In the genomic region with DNA sequence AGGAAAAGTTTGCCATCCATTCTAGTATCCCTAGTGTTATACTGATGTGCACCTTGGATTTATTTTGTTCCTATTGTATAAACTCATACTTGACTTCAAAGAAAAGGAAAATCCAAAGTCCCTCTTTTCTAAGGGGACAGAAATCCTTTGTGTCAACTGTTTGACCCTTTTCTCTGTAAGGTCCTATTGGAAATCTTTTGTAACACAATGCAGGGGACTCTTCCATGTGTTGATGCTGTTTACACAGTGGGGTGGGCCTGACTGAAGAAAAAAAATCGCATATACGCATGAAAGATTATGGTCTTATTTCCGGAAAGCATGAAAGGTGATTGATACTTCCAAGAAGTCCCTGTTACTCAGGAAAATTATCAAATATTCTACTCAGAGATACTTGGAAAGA, we compare ENCODE assay signal across 16 cellular contexts. TPM values are rescaled to one million over a fixed set of nuclear protein-coding genes. Genes with fewer than 3 reads are reported as not detected.
DNase-seq lines count a peak whose midpoint lies in the region; FAIRE-seq and TF ChIP-seq lines count a peak whose summit lies in the region.
"Had no signal": no experiment of that assay in that cellular context is flagged by ENCODE, and none has a peak within 500 bp of the region (broad histone marks: within the 10 kb centered on the region; RNA-seq: fewer than 3 reads in every experiment).

No MANE protein-coding gene starts in this region.

- H3K27me3 ChIP-seq in HUES48 (ENCODE audit: control insufficient read depth, insufficient read depth, low read length) (no peaks in the 10 kb centered on the region), neural progenitor cell (no peaks in the 10 kb centered on the region), stomach (peaks cover 8 to 90% (median 49%) of the 10 kb centered on the region in 3 donors)

- intact Hi-C loops in activated CD4-positive, alpha-beta memory T cell treated with anti-CD3 and anti-CD28 coated beads for 36 hours (cut with micrococcal nuclease): loop anchor here (5.0 to 10.0 kb wide), 3 partner anchors 94 to 796 kb away; a partner anchor contains a TSS
- intact Hi-C loops in stomach (cut with DNase I; ENCODE audit: low total_unique reads): no loop called here

- H3F3A ChIP-seq in neural progenitor cell (ENCODE audit: low read depth): peaks cover 56% of the 10 kb centered on the region

- TF ChIP-seq POLR2A in stomach (IDR thresholded peaks at IDR 0.05): no peak

- H3K4me3 Mint-ChIP-seq in endothelial cell (ENCODE audit: unreplicated experiment) (peak overlapping the region; percentile 99), neural progenitor cell (peak overlapping the region; percentile 95)
- H3K4me3 Mint-ChIP-seq in activated CD4-positive, alpha-beta memory T cell treated with anti-CD3 and anti-CD28 coated beads for 36 hours: no peak overlapping the region
- H3K4me3 Mint-ChIP-seq in activated CD4-positive, alpha-beta T cell treated with anti-CD3 and anti-CD28 coated beads, Interleukin-2, amount 10 ng/mL, durations not matched to agents 7 days and 5 days: no peak overlapping the region
- H3K4me3 Mint-ChIP-seq: activated CD4-positive, alpha-beta memory T cell treated with anti-CD3 and anti-CD28 coated beads, Interleukin-2, amount 10 ng/mL, durations not matched to agents 7 days and 5 days; CD4-positive, CD25-positive, alpha-beta regulatory T cell had no signal

- H3K79me2 ChIP-seq in neural progenitor cell (ENCODE audit: low read depth): peaks cover 22% of the 10 kb centered on the region

- no peaks in the 10 kb centered on the region for H3K36me3 Mint-ChIP-seq in endothelial cell (ENCODE audit: low read depth, unreplicated experiment)
- peaks cover 8% of the 10 kb centered on the region for H3K36me3 Mint-ChIP-seq in neural progenitor cell
- no peaks in the 10 kb centered on the region for H3K36me3 Mint-ChIP-seq in activated CD4-positive, alpha-beta memory T cell treated with anti-CD3 and anti-CD28 coated beads for 36 hours
- peaks cover 2% of the 10 kb centered on the region for H3K36me3 Mint-ChIP-seq in activated CD4-positive, alpha-beta T cell treated with anti-CD3 and anti-CD28 coated beads, Interleukin-2, amount 10 ng/mL, durations not matched to agents 7 days and 5 days (ENCODE audit: low read depth)
- H3K36me3 Mint-ChIP-seq: CD4-positive, CD25-positive, alpha-beta regulatory T cell had no signal

- peak overlapping the region; percentile 77 for H2AFZ ChIP-seq in neural progenitor cell (replicated peaks)

- H3K9ac ChIP-seq in HUES48 (ENCODE audit: low read depth, low read length) (no peak overlapping the region), neural progenitor cell (no peak overlapping the region)

- no peaks in the 10 kb centered on the region for H4K20me1 ChIP-seq in neural progenitor cell (ENCODE audit: low read depth)

- peaks cover 23% of the 10 kb centered on the region for H3K4me1 Mint-ChIP-seq in endothelial cell (ENCODE audit: unreplicated experiment)
- peaks cover 42% of the 10 kb centered on the region for H3K4me1 Mint-ChIP-seq in neural progenitor cell
- peaks cover 34% of the 10 kb centered on the region for H3K4me1 Mint-ChIP-seq in activated CD4-positive, alpha-beta memory T cell treated with anti-CD3 and anti-CD28 coated beads for 36 hours (ENCODE audit: low read depth)
- peaks cover 35% of the 10 kb centered on the region for H3K4me1 Mint-ChIP-seq in activated CD4-positive, alpha-beta T cell treated with anti-CD3 and anti-CD28 coated beads, Interleukin-2, amount 10 ng/mL, durations not matched to agents 7 days and 5 days

- WGBS in stomach, 5 donors: 42 to 64% (median 57%) methylated on average over 3 of the region's 3 CpGs

- peak overlapping the region; percentile 82 for H3K4me2 ChIP-seq in neural progenitor cell

- H3K27ac Mint-ChIP-seq in endothelial cell (ENCODE audit: unreplicated experiment) (peak overlapping the region; percentile 74), neural progenitor cell (peak overlapping the region; percentile 98)
- H3K27ac Mint-ChIP-seq in activated CD4-positive, alpha-beta memory T cell treated with anti-CD3 and anti-CD28 coated beads for 36 hours: no peak overlapping the region
- no peak overlapping the region for H3K27ac Mint-ChIP-seq in activated CD4-positive, alpha-beta T cell treated with anti-CD3 and anti-CD28 coated beads, Interleukin-2, amount 10 ng/mL, durations not matched to agents 7 days and 5 days
- H3K27ac Mint-ChIP-seq: activated CD4-positive, alpha-beta memory T cell treated with anti-CD3 and anti-CD28 coated beads, Interleukin-2, amount 10 ng/mL, durations not matched to agents 7 days and 5 days; CD4-positive, CD25-positive, alpha-beta regulatory T cell had no signal

- CTCF ChIA-PET in activated CD4-positive, alpha-beta memory T cell treated with anti-CD3 and anti-CD28 coated beads for 36 hours (lab: Charles Lee): no interaction called here
- CTCF ChIA-PET in activated CD4-positive, alpha-beta T cell treated with anti-CD3 and anti-CD28 coated beads, Interleukin-2, amount 10 ng/mL, durations not matched to agents 7 days and 5 days (lab: Charles Lee): no interaction called here

- no peak for TF ChIP-seq CTCF in endothelial cell (IDR thresholded peaks at IDR 0.05; ENCODE audit: unreplicated experiment)
- no peak for TF ChIP-seq CTCF in neural progenitor cell (IDR thresholded peaks at IDR 0.05)
- no peak for TF ChIP-seq CTCF in stomach (IDR thresholded peaks at IDR 0.05)

- DNase-seq in GM19239 (ENCODE audit: insufficient read length, low spot score): no peak
- DNase-seq in endothelial cell (ENCODE audit: low spot score): no peak
- DNase-seq in neural progenitor cell (ENCODE audit: low spot score): peak; percentile 38
- no peak for DNase-seq in activated CD4-positive, alpha-beta memory T cell treated with anti-CD3 and anti-CD28 coated beads for 36 hours
- DNase-seq in RKO (ENCODE audit: low spot score): no peak
- DNase-seq in stomach: no peak
- DNase-seq in activated CD4-positive, alpha-beta T cell treated with anti-CD3 and anti-CD28 coated beads, Interleukin-2, amount 10 ng/mL, durations not matched to agents 7 days and 5 days: no peak
- DNase-seq: activated CD4-positive, alpha-beta memory T cell treated with anti-CD3 and anti-CD28 coated beads, Interleukin-2, amount 10 ng/mL, durations not matched to agents 7 days and 5 days; activated effector memory CD4-positive, alpha-beta T cell treated with Interleukin-2 at 50 U/mL for 16 hours; CD4-positive, CD25-positive, alpha-beta regulatory T cell; NCI-H1092; NCI-H2171 treated with DMSO at 0.1 percent for 48 hours; stimulated activated CD4-positive, alpha-beta T cell treated with anti-CD3 and anti-CD28 coated beads, Interleukin-4, amount 100 ng/mL, for 1 hour; upper lobe of right lung had no signal

- H3K4me1 ChIP-seq in HUES48 (ENCODE audit: control insufficient read depth, insufficient read depth, low read length) (peaks cover 61% of the 10 kb centered on the region), neural progenitor cell (peaks cover 34% of the 10 kb centered on the region), stomach (peaks cover 28 to 47% (median 41%) of the 10 kb centered on the region in 4 donors)

- no peaks in the 10 kb centered on the region for H3K9me3 ChIP-seq in HUES48 (ENCODE audit: control insufficient read depth, insufficient read depth, low read length)
- no peaks in the 10 kb centered on the region for H3K9me3 ChIP-seq in neural progenitor cell (ENCODE audit: low read depth)
- no peaks in the 10 kb centered on the region for H3K9me3 ChIP-seq in stomach
- H3K9me3 ChIP-seq: SJSA1, upper lobe of right lung had no signal

- H3K9me3 Mint-ChIP-seq in endothelial cell (ENCODE audit: unreplicated experiment) (no peaks in the 10 kb centered on the region), neural progenitor cell (no peaks in the 10 kb centered on the region)
- H3K9me3 Mint-ChIP-seq in activated CD4-positive, alpha-beta memory T cell treated with anti-CD3 and anti-CD28 coated beads for 36 hours: no peaks in the 10 kb centered on the region
- H3K9me3 Mint-ChIP-seq in activated CD4-positive, alpha-beta T cell treated with anti-CD3 and anti-CD28 coated beads, Interleukin-2, amount 10 ng/mL, durations not matched to agents 7 days and 5 days: no peaks in the 10 kb centered on the region
- H3K9me3 Mint-ChIP-seq: activated CD4-positive, alpha-beta memory T cell treated with anti-CD3 and anti-CD28 coated beads, Interleukin-2, amount 10 ng/mL, durations not matched to agents 7 days and 5 days had no signal

- peak overlapping the region; percentile 94 for H3K4me3 ChIP-seq in HUES48 (ENCODE audit: low read depth, low read length)
- peak overlapping the region; percentile 83 for H3K4me3 ChIP-seq in neural progenitor cell
- no peak overlapping the region for H3K4me3 ChIP-seq in stomach

- H3K27ac ChIP-seq in HUES48 (ENCODE audit: low read depth, low read length) (peak overlapping the region; percentile 93), neural progenitor cell (peak overlapping the region; percentile 60), stomach (peak overlapping the region in 2 of 5 donors; percentile 80 to 83)
- H3K27ac ChIP-seq: SJSA1, upper lobe of right lung had no signal

- peak; percentile 49 for FAIRE-seq in GM19239 (lab: Jason Lieb, UNC)

- H3K27me3 Mint-ChIP-seq in endothelial cell (ENCODE audit: unreplicated experiment) (peaks cover 10% of the 10 kb centered on the region), neural progenitor cell (ENCODE audit: insufficient read depth, low read depth) (peaks cover 2% of the 10 kb centered on the region)
- H3K27me3 Mint-ChIP-seq in activated CD4-positive, alpha-beta memory T cell treated with anti-CD3 and anti-CD28 coated beads for 36 hours: peaks cover 66% of the 10 kb centered on the region
- peaks cover 87% of the 10 kb centered on the region for H3K27me3 Mint-ChIP-seq in activated CD4-positive, alpha-beta T cell treated with anti-CD3 and anti-CD28 coated beads, Interleukin-2, amount 10 ng/mL, durations not matched to agents 7 days and 5 days

- TF ChIP-seq EP300 in stomach (IDR thresholded peaks at IDR 0.05): no peak

- POLR2A ChIA-PET in activated CD4-positive, alpha-beta memory T cell treated with anti-CD3 and anti-CD28 coated beads for 36 hours (lab: Charles Lee): no interaction called here
- POLR2A ChIA-PET in activated CD4-positive, alpha-beta T cell treated with anti-CD3 and anti-CD28 coated beads, Interleukin-2, amount 10 ng/mL, durations not matched to agents 7 days and 5 days (lab: Charles Lee): no interaction called here

- H3K36me3 ChIP-seq in HUES48 (ENCODE audit: control insufficient read depth, insufficient read depth, low read length) (no peaks in the 10 kb centered on the region), neural progenitor cell (no peaks in the 10 kb centered on the region), stomach (no peaks in the 10 kb centered on the region)
- H3K36me3 ChIP-seq: SJSA1, upper lobe of right lung had no signal

RNA-seq across cellular contexts. Expression of a gene that starts 1.0 kb away (rescaled TPM):
- total RNA-seq in endothelial cell (ENCODE audit: unreplicated experiment): 203 TPM
- total RNA-seq in neural progenitor cell (ENCODE audit: low replicate concordance): 71.6 and 101 TPM in 2 replicates
- under 1 TPM in 1 of 2 experiments, not detected in 1; 0.02 TPM for total RNA-seq in activated CD4-positive, alpha-beta memory T cell treated with anti-CD3 and anti-CD28 coated beads for 36 hours
- total RNA-seq in stomach: 100 to 1,000 TPM in 1 of 5 donors, 10 to 100 TPM in 4; 10.1 to 184 (median 29.2) TPM
- polyA plus RNA-seq in stomach: 1 to 10 TPM; 1.5 to 4.7 (median 2.0) TPM
- under 1 TPM; 0.12 to 0.27 TPM for total RNA-seq in activated CD4-positive, alpha-beta T cell treated with anti-CD3 and anti-CD28 coated beads, Interleukin-2, amount 10 ng/mL, durations not matched to agents 7 days and 5 days
- total RNA-seq: CD4-positive, CD25-positive, alpha-beta regulatory T cell had no signal

Comparison
In these comparisons a context has a peak if more than half of its experiments do, and no peak if none do; other contexts are left out.
1. H3K4me3 ChIP-seq: peak in HUES48 (single experiment) and neural progenitor cell (single experiment); none in stomach (0 of 4).
2. H3K27ac Mint-ChIP-seq: peak in endothelial cell (single experiment) and neural progenitor cell (single experiment); none in activated CD4-positive, alpha-beta memory T cell treated with anti-CD3 and anti-CD28 coated beads for 36 hours (single experiment) and activated CD4-positive, alpha-beta T cell treated with anti-CD3 and anti-CD28 coated beads, Interleukin-2, amount 10 ng/mL, durations not matched to agents 7 days and 5 days (single experiment).
3. H3K4me3 Mint-ChIP-seq: peak in endothelial cell (single experiment) and neural progenitor cell (single experiment); none in activated CD4-positive, alpha-beta memory T cell treated with anti-CD3 and anti-CD28 coated beads for 36 hours (single experiment) and activated CD4-positive, alpha-beta T cell treated with anti-CD3 and anti-CD28 coated beads, Interleukin-2, amount 10 ng/mL, durations not matched to agents 7 days and 5 days (single experiment).
4. RNA of a gene that starts 1.0 kb away (total RNA-seq): 203 TPM in endothelial cell (single experiment), 71.6 to 101 TPM in neural progenitor cell and 10.1 to 184 TPM in stomach; 0.12 to 0.27 TPM in activated CD4-positive, alpha-beta T cell treated with anti-CD3 and anti-CD28 coated beads, Interleukin-2, amount 10 ng/mL, durations not matched to agents 7 days and 5 days and 0.02 TPM in activated CD4-positive, alpha-beta memory T cell treated with anti-CD3 and anti-CD28 coated beads for 36 hours; every median in the first group is over 4 times any median in the second.